In the genomic region with DNA sequence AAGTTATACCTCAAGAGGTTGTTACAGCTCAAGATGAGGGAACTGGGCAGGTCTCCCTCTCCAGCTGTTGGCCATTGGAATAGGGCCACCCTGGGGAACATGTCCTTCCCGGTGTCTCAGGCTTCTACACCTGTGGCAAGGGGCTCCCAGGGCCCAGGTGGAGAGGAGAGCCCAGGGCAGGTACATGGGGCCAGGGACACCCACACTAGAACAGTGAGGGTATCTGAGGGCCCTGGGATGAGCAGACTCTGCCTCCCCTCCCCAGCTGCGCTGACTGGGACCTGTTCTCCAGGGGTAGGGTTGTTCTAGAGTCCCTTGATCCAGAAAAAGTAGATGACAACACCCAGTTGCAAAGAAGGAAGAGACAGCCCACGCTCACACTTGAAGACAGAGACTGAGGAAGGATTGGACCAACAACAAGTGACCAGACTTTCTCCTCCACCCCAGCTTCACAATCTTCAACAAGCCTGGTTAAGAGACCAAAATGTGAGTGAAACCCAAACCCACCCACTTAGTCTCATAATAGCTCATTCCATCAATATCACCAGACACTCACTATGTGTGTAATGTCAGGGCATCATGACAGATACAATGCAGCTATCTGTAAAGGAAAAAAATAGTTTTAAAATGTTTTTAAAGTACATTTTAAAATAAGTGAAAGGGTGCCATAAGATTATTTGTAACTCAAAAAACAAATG, we compare ENCODE assay signal across 8 cellular contexts.
"Had no signal": no experiment of that assay in that cellular context is flagged by ENCODE, and none has a peak within 500 bp of the region (broad histone marks: within the 10 kb centered on the region; RNA-seq: fewer than 3 reads in every experiment).

No MANE protein-coding gene starts in this region.

- H3K27ac ChIP-seq: GM23248 had no signal

- H3K4me1 ChIP-seq: HAP-1 had no signal

- H3K27ac Mint-ChIP-seq: HFFc6 had no signal

- H3K36me3 ChIP-seq: HAP-1 had no signal

- DNase-seq: GM23248, GOT3, H7, HFFc6, IMR-90 had no signal

- ATAC-seq: HCT116, K562 had no signal

- H3K4me3 ChIP-seq: GM23248, HAP-1, K562 had no signal

- H3K9ac ChIP-seq: GM23248 had no signal

- H3K4me3 Mint-ChIP-seq: HFFc6 had no signal

- H3K9me3 ChIP-seq: HAP-1 had no signal

- H2AFZ ChIP-seq: GM23248 had no signal
